ENCODE assay signal across 29 cellular contexts in the genomic region with DNA sequence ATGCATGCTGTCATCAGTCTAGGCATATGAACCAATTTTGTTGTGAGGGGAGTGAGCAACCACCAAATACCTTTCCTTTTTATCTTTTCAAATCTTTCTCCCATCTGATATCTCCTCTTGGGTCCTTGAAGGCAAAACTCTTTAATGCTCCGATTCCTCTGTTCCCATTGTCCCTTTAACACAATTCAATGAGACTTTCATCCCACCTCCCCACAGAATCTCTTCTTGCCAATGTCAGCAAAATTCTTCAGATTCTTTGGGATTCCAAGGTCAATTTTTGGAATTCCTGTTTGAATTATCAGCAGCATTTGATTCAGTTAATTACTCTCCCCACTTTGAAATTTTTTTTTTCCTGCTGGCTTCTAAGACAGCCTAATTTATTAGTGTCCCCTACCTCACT.
"Had no signal": no experiment of that assay in that cellular context is flagged by ENCODE, and none has a peak within 500 bp of the region (broad histone marks: within the 10 kb centered on the region; RNA-seq: fewer than 3 reads in every experiment).

No MANE protein-coding gene starts in this region.

- H3K9me3 ChIP-seq: adrenal gland, body of pancreas, gastrocnemius medialis had no signal

- H3K27me3 ChIP-seq: adrenal gland, body of pancreas, esophagus muscularis mucosa, foreskin keratinocyte, gastrocnemius medialis had no signal

- H3K27ac ChIP-seq: adrenal gland, body of pancreas, esophagus muscularis mucosa, foreskin keratinocyte, gastrocnemius medialis had no signal

- H3K4me3 ChIP-seq: adrenal gland, body of pancreas, esophagus muscularis mucosa, gastrocnemius medialis had no signal

- ATAC-seq: activated CD4-positive, alpha-beta T cell treated with anti-CD3 and anti-CD28 coated beads for 36 hours; activated CD8-positive, alpha-beta memory T cell treated with anti-CD3 and anti-CD28 coated beads, Interleukin-2, amount 10 ng/mL, durations not matched to agents 7 days and 5 days; activated CD8-positive, alpha-beta T cell treated with anti-CD3 and anti-CD28 coated beads, Interleukin-2, amount 10 ng/mL, durations not matched to agents 7 days and 5 days; activated naive CD8-positive, alpha-beta T cell treated with anti-CD3 and anti-CD28 coated beads, Interleukin-2, amount 50 U/mL, for 24 hours; body of pancreas; effector memory CD8-positive, alpha-beta T cell; foreskin keratinocyte; gastrocnemius medialis had no signal

- DNase-seq: activated CD4-positive, alpha-beta memory T cell treated with anti-CD3 and anti-CD28 coated beads for 36 hours; activated CD4-positive, alpha-beta T cell treated with anti-CD3 and anti-CD28 coated beads for 36 hours; activated CD4-positive, alpha-beta T cell treated with anti-CD3 and anti-CD28 coated beads, Interleukin-2, amount 10 ng/mL, durations not matched to agents 24 days and 14 days; activated CD4-positive, CD25-positive, alpha-beta regulatory T cell; activated CD4-positive, CD25-positive, alpha-beta regulatory T cell treated with anti-CD3 and anti-CD28 coated beads, Interleukin-2, amount 50 U/mL, for 72 hours; activated CD8-positive, alpha-beta memory T cell treated with anti-CD3 and anti-CD28 coated beads, Interleukin-2, amount 10 ng/mL, durations not matched to agents 7 days and 5 days; activated CD8-positive, alpha-beta memory T cell treated with anti-CD3 and anti-CD28 coated beads, Interleukin-2, amount 50 U/mL, for 4 hours; activated CD8-positive, alpha-beta T cell treated with anti-CD3 and anti-CD28 coated beads, Interleukin-2, amount 10 ng/mL, durations not matched to agents 7 days and 5 days; activated effector memory CD4-positive, alpha-beta T cell treated with anti-CD3 and anti-CD28 coated beads, Interleukin-2, amount 50 U/mL, for 16 hours; activated naive CD4-positive, alpha-beta T cell treated with anti-CD3 and anti-CD28 coated beads for 36 hours; activated naive CD8-positive, alpha-beta T cell treated with anti-CD3 and anti-CD28 coated beads for 36 hours; activated naive CD8-positive, alpha-beta T cell treated with anti-CD3 and anti-CD28 coated beads, Interleukin-2, amount 50 U/mL, for 24 hours; activated T-cell treated with anti-CD3 and anti-CD28 coated beads, Interleukin-2, amount 50 U/mL, for 1 hour; activated T-cell treated with anti-CD3 and anti-CD28 coated beads, Interleukin-2, amount 50 U/mL, for 48 hours; adrenal gland; amygdala; aorta; body of pancreas; caudate nucleus; cortex of kidney; dermis blood vessel endothelial cell; effector CD4-positive, alpha-beta T cell; effector memory CD8-positive, alpha-beta T cell; erythroblast; foreskin keratinocyte; gastrocnemius medialis; glutamatergic neuron; T-helper 2 cell had no signal

- H3K36me3 ChIP-seq: adrenal gland, esophagus muscularis mucosa, gastrocnemius medialis had no signal

- H3K4me1 ChIP-seq: adrenal gland, body of pancreas, esophagus muscularis mucosa, foreskin keratinocyte, gastrocnemius medialis had no signal
